Comparison of ENCODE assay signal across 8 cellular contexts in the genomic region with DNA sequence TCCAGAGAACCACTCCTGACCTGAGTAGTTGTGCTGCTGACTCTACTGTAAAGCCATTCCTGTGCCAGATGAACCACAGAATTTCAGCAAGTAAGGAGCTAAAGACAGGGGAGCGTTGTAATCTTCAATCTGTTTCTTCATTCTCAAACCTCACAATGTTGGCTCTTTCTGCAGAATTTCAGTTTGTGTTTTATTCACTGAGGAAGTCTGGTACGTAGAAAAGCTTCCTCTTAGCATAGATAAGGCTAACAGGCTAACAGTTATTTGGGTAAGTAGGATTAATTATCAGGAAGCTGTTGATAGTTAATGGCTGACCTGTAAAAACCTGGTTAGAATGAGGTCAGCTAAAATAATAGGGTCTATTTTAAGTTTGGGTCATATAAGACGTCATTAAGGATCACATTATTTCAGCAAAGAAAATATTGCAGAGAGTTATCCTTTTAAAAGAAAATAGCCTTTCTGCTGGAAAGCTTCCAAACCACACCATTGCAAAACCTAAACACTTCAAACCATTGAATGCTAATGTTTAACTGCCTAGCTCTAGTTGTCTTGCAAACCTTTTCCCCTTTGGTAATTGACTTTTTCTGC. TPM values are rescaled to one million over a fixed set of nuclear protein-coding genes. Genes with fewer than 3 reads are reported as not detected.
DNase-seq lines count a peak whose midpoint lies in the region; ATAC-seq, FAIRE-seq and TF ChIP-seq lines count a peak whose summit lies in the region.

No MANE protein-coding gene starts in this region.

- H3K27me3 ChIP-seq in DND-41 (ENCODE audit: insufficient read depth, low read length, poor library complexity) = no peaks in the 10 kb centered on the region
- no peaks in the 10 kb centered on the region for H3K27me3 ChIP-seq in right cardiac atrium (ENCODE audit: control insufficient read depth, insufficient read depth)

- ATAC-seq in DND-41 (ENCODE audit: insufficient read depth, low read depth) (peak; percentile 70), HG02938 (IDR thresholded peaks at IDR 0.05; ENCODE audit: unreplicated experiment) (peak; percentile 61), right cardiac atrium (peak; percentile 82 to 94), HG02884 (IDR thresholded peaks at IDR 0.05; ENCODE audit: unreplicated experiment) (no peak)

- no peaks in the 10 kb centered on the region for H3K9me3 ChIP-seq in DND-41 (ENCODE audit: insufficient read depth, low read length, severe bottlenecking)
- no peaks in the 10 kb centered on the region for H3K9me3 ChIP-seq in right cardiac atrium (ENCODE audit: control insufficient read depth, low read length)

- H3K4me2 ChIP-seq in DND-41 (ENCODE audit: insufficient read depth, low read length) = peak overlapping the region; percentile 37

- no peak for FAIRE-seq in GM12892 (lab: Jason Lieb, UNC)

- no peaks in the 10 kb centered on the region for H3K36me3 ChIP-seq in DND-41 (ENCODE audit: insufficient read depth, low read length)

- no peaks in the 10 kb centered on the region for H3K79me2 ChIP-seq in DND-41 (ENCODE audit: insufficient read depth, low read length)

- no peak overlapping the region for H3K9ac ChIP-seq in DND-41 (ENCODE audit: low read depth, low read length)

- no peaks in the 10 kb centered on the region for H4K20me1 ChIP-seq in DND-41 (ENCODE audit: insufficient read depth, low read length)

- DNase-seq in DND-41 (peak; percentile 10), RWPE1 (ENCODE audit: low spot score) (peak; percentile 25), right cardiac atrium (no peak), SHP77 treated with DMSO at 0.1 percent for 48 hours (lab: John Stamatoyannopoulos, UW) (no peak), GM12892 (ENCODE audit: insufficient read length) (no peak)
- DNase-seq in stimulated activated CD4-positive, alpha-beta T cell treated with anti-CD3 and anti-CD28 coated beads, Interleukin-2, amount 100 ng/mL, for 48 hours = no peak

- intact Hi-C loops in right cardiac atrium (cut with DNase I) = no loop called here

- WGBS in right cardiac atrium = 16% methylated on average over 3 of the region's 3 CpGs

- H2AFZ ChIP-seq in DND-41 (ENCODE audit: low read depth, low read length) = peak overlapping the region; percentile 48

- H3K4me1 ChIP-seq in DND-41 (ENCODE audit: insufficient read depth, low read length) (peaks cover 24% of the 10 kb centered on the region), right cardiac atrium (ENCODE audit: control insufficient read depth, insufficient read depth, low read length) (no peaks in the 10 kb centered on the region)

- TF ChIP-seq POLR2A in GM12892 (IDR thresholded peaks at IDR 0.05; ENCODE audit: low read depth, low read length) = no peak

- TF ChIP-seq CTCF in DND-41 (IDR thresholded peaks at IDR 0.05; ENCODE audit: borderline replicate concordance, extremely low read depth, low read length, poor library complexity, severe bottlenecking) = no peak
- TF ChIP-seq CTCF in RWPE1 (conservative IDR thresholded peaks at IDR 0.05; ENCODE audit: low read depth) = no peak

- CTCF ChIA-PET in RWPE1 (lab: Yijun Ruan, JAX) = no interaction called here

- H3K27ac ChIP-seq in DND-41 (ENCODE audit: low read length) (peak overlapping the region; percentile 73), RWPE1 (no peak overlapping the region), right cardiac atrium (ENCODE audit: low read length) (peak overlapping the region; percentile 23)

- H3K4me3 ChIP-seq in DND-41 (ENCODE audit: low read depth in 1 of 2, low read length in 2 of 2) (0 out of 4 replicates have a peak overlapping the region, but pooled peaks of 1 of the 2 experiments have one; percentile 3), right cardiac atrium (ENCODE audit: low read length) (no peak overlapping the region)

- POLR2A ChIA-PET in RWPE1 (lab: Yijun Ruan, JAX; ENCODE audit: low non-redundant PET) = no interaction called here

RNA-seq across cellular contexts. Expression of a gene that starts 14.1 kb away (rescaled TPM):
- 10 to 100 TPM; 31.5 to 38.2 (median 35.5) TPM for total RNA-seq in right cardiac atrium
- polyA plus RNA-seq in right cardiac atrium = 14.6 TPM
- polyA plus RNA-seq in GM12892 (2012; ENCODE audit: missing spikeins) = 0.95 TPM

Comparison
In these comparisons a context has a peak if more than half of its experiments do, and no peak if none do; other contexts are left out.
1. DNase-seq: peak in DND-41 (single experiment) and RWPE1 (single experiment); none in right cardiac atrium (0 of 3), stimulated activated CD4-positive, alpha-beta T cell treated with anti-CD3 and anti-CD28 coated beads, Interleukin-2, amount 100 ng/mL, for 48 hours (0 of 2), SHP77 treated with DMSO at 0.1 percent for 48 hours (single experiment) and GM12892 (single experiment).